In the genomic region with DNA sequence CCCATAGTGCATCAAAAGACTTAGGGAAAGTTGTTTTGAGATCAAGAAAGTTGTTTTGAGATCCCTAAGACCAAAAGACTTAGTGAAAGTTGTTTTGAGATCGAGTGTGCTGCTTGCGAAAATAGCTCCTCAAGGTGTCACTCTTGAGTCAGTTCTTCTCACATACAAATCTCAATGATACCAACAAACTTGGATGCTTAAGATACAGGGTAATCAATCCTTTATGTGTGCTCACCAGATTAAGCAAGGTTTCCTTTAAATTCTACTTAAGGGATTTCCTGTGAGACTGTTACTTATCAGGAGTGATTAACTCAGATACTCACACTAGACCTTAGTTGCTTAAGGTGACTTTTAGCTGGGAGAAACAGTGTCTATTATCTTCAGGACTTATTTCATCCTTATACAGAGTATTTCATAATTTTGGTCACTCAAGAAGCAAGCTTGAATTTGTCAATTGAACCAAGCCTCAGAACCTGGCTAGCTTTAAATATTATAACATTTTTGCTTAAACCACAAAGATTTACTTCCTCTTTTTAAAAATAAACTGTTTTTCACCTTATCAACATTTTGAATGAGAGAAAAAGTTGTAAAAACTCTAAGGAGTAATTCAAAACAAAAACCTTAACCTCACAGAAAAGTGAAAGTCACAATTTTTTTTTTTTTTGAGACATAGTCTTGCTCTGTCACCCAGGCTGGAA, we compare ENCODE assay signal across 8 cellular contexts. TPM values are rescaled to one million over a fixed set of nuclear protein-coding genes. Genes with fewer than 3 reads are reported as not detected.
DNase-seq lines count a peak whose midpoint lies in the region; ATAC-seq and TF ChIP-seq lines count a peak whose summit lies in the region.

No MANE protein-coding gene starts in this region.

- H3K36me3 ChIP-seq in lower lobe of right lung (no peaks in the 10 kb centered on the region), upper lobe of right lung (no peaks in the 10 kb centered on the region)

- H3K27me3 ChIP-seq in lower lobe of right lung (ENCODE audit: low read depth): no peaks in the 10 kb centered on the region
- no peaks in the 10 kb centered on the region for H3K27me3 ChIP-seq in upper lobe of right lung

- DNase-seq in COR-L47 (lab: John Stamatoyannopoulos, UW) (peak; percentile 100), KBM-7 (peak; percentile 81), RKO (ENCODE audit: low spot score) (peak; percentile 72), cerebellar cortex (ENCODE audit: low spot score) (peak; percentile 67), lower lobe of right lung (no peak), upper lobe of right lung (no peak)

- intact Hi-C loops in lower lobe of right lung (cut with DNase I): no loop called here
- intact Hi-C loops in upper lobe of right lung (cut with DNase I): loop anchor here (5.0 kb wide), 1 partner anchor 189 kb away; no protein-coding TSS in a partner anchor

- H3K4me1 ChIP-seq in lower lobe of right lung (no peaks in the 10 kb centered on the region), upper lobe of right lung (no peaks in the 10 kb centered on the region)

- H3K9me3 ChIP-seq in lower lobe of right lung: no peaks in the 10 kb centered on the region
- H3K9me3 ChIP-seq in upper lobe of right lung: no peaks in the 10 kb centered on the region

- peak; percentile 66 for TF ChIP-seq CTCF in lower lobe of right lung (IDR thresholded peaks at IDR 0.05)
- TF ChIP-seq CTCF in upper lobe of right lung (IDR thresholded peaks at IDR 0.05): peak; percentile 71

- no peak overlapping the region for H3K27ac ChIP-seq in lower lobe of right lung
- H3K27ac ChIP-seq in upper lobe of right lung: no peak overlapping the region

- in situ Hi-C loops in KBM-7 (cut with MboI; ENCODE audit: low pct_unique_long_range_greater_than_20kb, low sequenced_read_pairs): no loop called here

- peak; percentile 49 for ATAC-seq in GM18861 (IDR thresholded peaks at IDR 0.05; ENCODE audit: unreplicated experiment)
- ATAC-seq in lower lobe of right lung: peak in 1 of 2 donors; percentile 60
- ATAC-seq in upper lobe of right lung: peak; percentile 64
- no peak for ATAC-seq in HG02588 (IDR thresholded peaks at IDR 0.05; ENCODE audit: unreplicated experiment)

- H3K4me3 ChIP-seq in lower lobe of right lung: no peak overlapping the region
- no peak overlapping the region for H3K4me3 ChIP-seq in upper lobe of right lung

RNA-seq across cellular contexts. Expression of a gene that starts 8.0 kb away (rescaled TPM):
- total RNA-seq in lower lobe of right lung: 13.4 TPM
- total RNA-seq in upper lobe of right lung: 13.4 TPM

RNA-seq across cellular contexts. Expression of a gene that starts 56.2 kb away (rescaled TPM):
- total RNA-seq in lower lobe of right lung: 195 TPM
- 166 TPM for total RNA-seq in upper lobe of right lung

Comparison
In these comparisons a context has a peak if more than half of its experiments do, and no peak if none do; other contexts are left out.
1. DNase-seq: peak in COR-L47 (single experiment), KBM-7 (single experiment), RKO (single experiment) and cerebellar cortex (single experiment); none in lower lobe of right lung (single experiment) and upper lobe of right lung (single experiment).